Comparison of ENCODE assay signal across 8 cellular contexts in genomic region chr17:47895856-47896671, GRCh38. TPM values are rescaled to one million over a fixed set of nuclear protein-coding genes. Genes with fewer than 3 reads are reported as not detected.
A peak's percentile ranks its signal among the peaks of the same experiment; 100 is the strongest.
DNase-seq lines count a peak whose midpoint lies in the region; ATAC-seq and TF ChIP-seq lines count a peak whose summit lies in the region.

Gene SP2 (plus strand): TSS chr17:47896236. CDS start chr17:47896287, 51 bp downstream.

- H3K36me3 ChIP-seq in KMS-11 (ENCODE audit: insufficient read depth) = no peaks in the 10 kb centered on the region
- H3K36me3 ChIP-seq in Peyer's patch = no peaks in the 10 kb centered on the region
- H3K36me3 ChIP-seq in muscle layer of colon (ENCODE audit: insufficient read depth, low read length) = peaks cover 6% of the 10 kb centered on the region

- DNase-seq in DMS53 treated with DMSO at 0.1 percent for 48 hours (lab: John Stamatoyannopoulos, UW; ENCODE audit: unreplicated experiment) (peak; percentile 100), Peyer's patch (peak; percentile 99 to 100 (median 100))
- peak; percentile 100 for DNase-seq in activated T-cell treated with anti-CD3 and anti-CD28 coated beads, Interleukin-2, amount 50 U/mL, for 48 hours
- DNase-seq in stimulated activated CD8-positive, alpha-beta memory T cell treated with anti-CD3 and anti-CD28 coated beads, Interleukin-7, amount 100 ng/mL, for 24 hours (ENCODE audit: low read depth) = peak; percentile 95

- H3K4me1 ChIP-seq in KMS-11 (ENCODE audit: low read depth, poor library complexity, severe bottlenecking) (peaks cover 20% of the 10 kb centered on the region), Peyer's patch (peaks cover 3 to 12% (median 4%) of the 10 kb centered on the region in 4 donors), muscle layer of colon (ENCODE audit: insufficient read depth, low read length) (peaks cover 36% of the 10 kb centered on the region)

- H3K9me3 ChIP-seq in Peyer's patch (no peaks in the 10 kb centered on the region), muscle layer of colon (ENCODE audit: low read length) (no peaks in the 10 kb centered on the region)

- H3K4me3 ChIP-seq in KMS-11 (IDR thresholded peaks at IDR 0.05; ENCODE audit: insufficient read depth, low read depth, low read length) = no peak within 1 kb of the TSS
- H3K4me3 ChIP-seq in Peyer's patch = peak within 1 kb of the TSS; percentile 74 to 94 (median 82)
- peak within 1 kb of the TSS; percentile 88 to 96 for H3K4me3 ChIP-seq in muscle layer of colon (ENCODE audit: low read depth in 1 of 2, low read length in 2 of 2)

- H3K79me2 ChIP-seq in KMS-11 (ENCODE audit: insufficient read depth, low read depth) = peaks cover 12% of the 10 kb centered on the region; the same call in 1 of the 2 replicates

- TF ChIP-seq POLR2A in Peyer's patch (IDR thresholded peaks at IDR 0.05) = peak; percentile 67 to 68

- H4K20me1 ChIP-seq in KMS-11 (ENCODE audit: insufficient read depth) = no peaks in the 10 kb centered on the region

- H3K27me3 ChIP-seq in KMS-11 (ENCODE audit: insufficient read depth, low read depth) = no peaks in the 10 kb centered on the region
- H3K27me3 ChIP-seq in Peyer's patch = no peaks in the 10 kb centered on the region
- no peaks in the 10 kb centered on the region for H3K27me3 ChIP-seq in muscle layer of colon (ENCODE audit: control insufficient read depth in 1 of 2, insufficient read depth in 2 of 2, low read length in 2 of 2)

- peak within 1 kb of the TSS; percentile 51 for H2AFZ ChIP-seq in KMS-11 (ENCODE audit: low read depth)

- peak within 1 kb of the TSS; percentile 96 for H3K4me2 ChIP-seq in KMS-11

- TF ChIP-seq CTCF in KMS-11 (conservative IDR thresholded peaks at IDR 0.05; ENCODE audit: low read depth, low read length) = no peak
- TF ChIP-seq CTCF in Peyer's patch (IDR thresholded peaks at IDR 0.05) = peak in 5 of 6 experiments; percentile 9 to 19 (median 16)

- H3K9ac ChIP-seq in KMS-11 = peak within 1 kb of the TSS; percentile 62
- H3K9ac ChIP-seq in muscle layer of colon (ENCODE audit: low read length) = peak within 1 kb of the TSS; percentile 98

- peak within 1 kb of the TSS; percentile 61 for H3K27ac ChIP-seq in KMS-11
- peak within 1 kb of the TSS; percentile 96 to 100 (median 98) for H3K27ac ChIP-seq in Peyer's patch
- peak within 1 kb of the TSS; percentile 91 for H3K27ac ChIP-seq in muscle layer of colon (ENCODE audit: low read depth, low read length)

- peak; percentile 83 for ATAC-seq in GM21737 (IDR thresholded peaks at IDR 0.05; ENCODE audit: unreplicated experiment)
- peak; percentile 94 for ATAC-seq in esophagus mucosa

RNA-seq across cellular contexts. Expression of gene SP2, which starts in this region (rescaled TPM):
- total RNA-seq in Peyer's patch (10 to 100 TPM in 3 of 4 donors, 1 to 10 TPM in 1; 8.6 to 29.7 (median 16.6) TPM), esophagus mucosa (12.7 TPM)
